ENCODE assay signal across 8 cellular contexts in genomic region chr1:93877529-93877928, GRCh38. TPM values are rescaled to one million over a fixed set of nuclear protein-coding genes. Genes with fewer than 3 reads are reported as not detected.
A peak's percentile ranks its signal among the peaks of the same experiment; 100 is the strongest.
DNase-seq lines count a peak whose midpoint lies in the region; ATAC-seq, FAIRE-seq and TF ChIP-seq lines count a peak whose summit lies in the region.
"Had no signal": no experiment of that assay in that cellular context is flagged by ENCODE, and none has a peak within 500 bp of the region (broad histone marks: within the 10 kb centered on the region; RNA-seq: fewer than 3 reads in every experiment).

No MANE protein-coding gene starts in this region.

- H3K56ac ChIP-seq in H1 (replicated peaks; ENCODE audit: insufficient read length, low read depth, low read length) = no peak overlapping the region

- H2BK5ac ChIP-seq in H1 (ENCODE audit: low read depth, low read length) = no peak overlapping the region

- peaks cover 2% of the 10 kb centered on the region; the same call in 1 of the 2 replicates for H3K23me2 ChIP-seq in H1 (ENCODE audit: low read depth, low read length)

- H3K9me3 ChIP-seq in GM23248 (ENCODE audit: low read depth) (no peaks in the 10 kb centered on the region), OCI-LY1 (ENCODE audit: low read length) (no peaks in the 10 kb centered on the region), H1 (ENCODE audit: insufficient read depth in 2 of 2, low read depth in 1 of 2, low read length in 1 of 2) (no peaks in the 10 kb centered on the region)

- peak overlapping the region; percentile 86 for H3K4me3 Mint-ChIP-seq in osteocyte (ENCODE audit: unreplicated experiment)

- no peak overlapping the region for H3K23ac ChIP-seq in H1 (ENCODE audit: insufficient read length)

- H4K8ac ChIP-seq in H1 (ENCODE audit: extremely low read depth, insufficient read depth, low read length) = no peak overlapping the region

- no peak overlapping the region for H3K27ac Mint-ChIP-seq in osteocyte (ENCODE audit: unreplicated experiment)

- WGBS in GM23248 (ENCODE audit: low coverage in 1 of 2, low lambda C conversion rate in 2 of 2, missing lambda C conversion rate in 2 of 2), 2 experiments = 82 to 93% methylated on average over 4 of the region's 4 CpGs
- 81% methylated on average over 4 of the region's 4 CpGs; no CpG with 5 or more reads in 1 of the 2 experiments for WGBS in H1 (ENCODE audit: extremely low coverage in 1 of 2, insufficient coverage in 1 of 2, insufficient read length in 1 of 2, insufficient replicate concordance in 2 of 2, low coverage in 1 of 2, low lambda C conversion rate in 2 of 2, missing lambda C conversion rate in 1 of 2), 2 experiments

- peaks cover 6% of the 10 kb centered on the region for H3K79me1 ChIP-seq in H1 (ENCODE audit: low read depth, low read length)

- H3K27me3 ChIP-seq in GM23248 (replicated peaks; ENCODE audit: insufficient read depth) = no peaks in the 10 kb centered on the region
- no peaks in the 10 kb centered on the region for H3K27me3 ChIP-seq in OCI-LY1 (ENCODE audit: insufficient read depth, low read length)
- no peaks in the 10 kb centered on the region for H3K27me3 ChIP-seq in H1 (replicated peaks in 1 of 4; ENCODE audit: control insufficient read depth in 3 of 4, extremely low read depth in 1 of 4, insufficient read depth in 3 of 4, low read length in 3 of 4)

- in situ Hi-C loops in GM23248 (cut with MboI) = loop anchor here (25.0 kb wide), 1 partner anchor 460 kb away; no protein-coding TSS in a partner anchor

- peaks cover 70% of the 10 kb centered on the region for H3K79me2 ChIP-seq in GM23248 (ENCODE audit: insufficient read depth)
- H3K79me2 ChIP-seq in OCI-LY1 (ENCODE audit: insufficient read depth, low read length) = peaks cover 30% of the 10 kb centered on the region
- peaks cover 20 to 32% of the 10 kb centered on the region in 2 experiments for H3K79me2 ChIP-seq in H1 (ENCODE audit: control insufficient read depth in 1 of 2, insufficient read depth in 2 of 2, low read length in 2 of 2)

- H4K91ac ChIP-seq in H1 (replicated peaks; ENCODE audit: insufficient read length, low read length) = no peak overlapping the region

- peaks cover 31% of the 10 kb centered on the region for H3F3A ChIP-seq in GM23248 (ENCODE audit: insufficient read depth)
- H3F3A ChIP-seq in OCI-LY1 (ENCODE audit: insufficient read depth, low read length) = no peaks in the 10 kb centered on the region; the same call in 1 of the 2 replicates

- H4K20me1 ChIP-seq in GM23248 (ENCODE audit: insufficient read depth) (no peaks in the 10 kb centered on the region), OCI-LY1 (ENCODE audit: insufficient read depth, low read length) (no peaks in the 10 kb centered on the region), H1 (replicated peaks in 1 of 2; ENCODE audit: control insufficient read depth in 1 of 2, insufficient read depth in 2 of 2, low read length in 2 of 2) (peaks cover 2 to 7% of the 10 kb centered on the region in 2 experiments)

- no peak overlapping the region for H4K5ac ChIP-seq in H1 (ENCODE audit: insufficient read length, low read depth, low read length)

- no peak for TF ChIP-seq EP300 in H1 (IDR thresholded peaks at IDR 0.05; ENCODE audit: borderline replicate concordance in 1 of 2, low read depth in 2 of 2, low read length in 2 of 2)

- H3K4me2 ChIP-seq in GM23248 (ENCODE audit: unreplicated experiment) (peak overlapping the region; percentile 87), OCI-LY1 (ENCODE audit: low read length) (peak overlapping the region; percentile 77), H1 (ENCODE audit: insufficient read depth in 1 of 2, low read depth in 2 of 2, low read length in 2 of 2) (peak overlapping the region; percentile 72 to 78; a peak in 3 of 4 replicates)

- no peak overlapping the region for H3K18ac ChIP-seq in H1 (ENCODE audit: extremely low read depth, low read length)

- H2AFZ ChIP-seq in GM23248 (no peak overlapping the region), OCI-LY1 (ENCODE audit: low read length) (no peak overlapping the region), H1 (ENCODE audit: low read length) (no peak overlapping the region)

- H3K36me3 ChIP-seq in GM23248 (ENCODE audit: low read depth) (peaks cover 49% of the 10 kb centered on the region), OCI-LY1 (ENCODE audit: insufficient read depth, low read length) (peaks cover 53% of the 10 kb centered on the region), H1 (ENCODE audit: control insufficient read depth in 2 of 4, insufficient read depth in 4 of 4, low read length in 3 of 4) (peaks cover 7 to 49% (median 37%) of the 10 kb centered on the region in 4 experiments)

- no peak overlapping the region for H2AK5ac ChIP-seq in H1 (ENCODE audit: low read depth, low read length)

- no peak overlapping the region for H3K4ac ChIP-seq in H1 (replicated peaks; ENCODE audit: insufficient read length, low read depth, low read length)

- TF ChIP-seq RAD21 in H1 (IDR thresholded peaks at IDR 0.05 in 1 of 2, conservative IDR thresholded peaks at IDR 0.05 in 1 of 2; ENCODE audit: low read depth in 2 of 2, low read length in 2 of 2) = no peak

- FAIRE-seq in H1 (lab: Jason Lieb, UNC) = no peak

- H3K14ac ChIP-seq in H1 (ENCODE audit: insufficient read length) = no peak overlapping the region

- H3K9ac ChIP-seq in GM23248 = peak overlapping the region; percentile 95
- H3K9ac ChIP-seq in OCI-LY1 (ENCODE audit: low read length) = peak overlapping the region; percentile 89; the same call in 1 of the 2 replicates
- no peak overlapping the region for H3K9ac ChIP-seq in H1 (replicated peaks in 1 of 4; ENCODE audit: extremely low read depth in 1 of 4, low read depth in 3 of 4, low read length in 3 of 4)

- no peak for TF ChIP-seq POLR2A in H1 (IDR thresholded peaks at IDR 0.05; ENCODE audit: control extremely low read depth in 1 of 2, low read depth in 2 of 2, low read length in 2 of 2)

- no peak for ATAC-seq in GM19351 (IDR thresholded peaks at IDR 0.05; ENCODE audit: unreplicated experiment)

- no peak overlapping the region for H2BK15ac ChIP-seq in H1 (ENCODE audit: low read length)

- TF ChIP-seq CTCF in OCI-LY1 (IDR thresholded peaks at IDR 0.05; ENCODE audit: low read length) (no peak), H1 (IDR thresholded peaks at IDR 0.05; ENCODE audit: control extremely low read depth in 1 of 3, insufficient read depth in 1 of 3, low read depth in 1 of 3, low read length in 3 of 3) (no peak), osteocyte (IDR thresholded peaks at IDR 0.05) (no peak)

- H3K9me3 Mint-ChIP-seq in osteocyte (ENCODE audit: unreplicated experiment) = no peaks in the 10 kb centered on the region

- no peak overlapping the region for H2BK12ac ChIP-seq in H1 (ENCODE audit: low read depth, low read length)

- CTCF ChIA-PET in H1 (lab: Charles Lee; ENCODE audit: partially characterized antibody) = no interaction called here

- DNase-seq in GM23248 (no peak), H1 (ENCODE audit: low read depth in 1 of 2, low spot score in 2 of 2) (no peak), osteocyte (ENCODE audit: extremely low spot score, unreplicated experiment) (no peak), OCI-M2 (lab: John Stamatoyannopoulos, UW; ENCODE audit: unreplicated experiment) (no peak), NCI-H1105 (lab: John Stamatoyannopoulos, UW) (no peak)
- DNase-seq: occipital lobe had no signal

- H3K4me1 Mint-ChIP-seq in osteocyte (ENCODE audit: unreplicated experiment) = peaks cover 30% of the 10 kb centered on the region

- H2BK120ac ChIP-seq in H1 (replicated peaks; ENCODE audit: low read depth, low read length) = no peak overlapping the region

- peaks cover 27% of the 10 kb centered on the region for H3K4me1 ChIP-seq in GM23248 (ENCODE audit: insufficient read depth)
- peaks cover 33% of the 10 kb centered on the region for H3K4me1 ChIP-seq in OCI-LY1 (ENCODE audit: insufficient read depth, low read length, severe bottlenecking)
- peaks cover 0 to 2% (median 0%) of the 10 kb centered on the region in 4 experiments; a peak in 5 of 7 replicates for H3K4me1 ChIP-seq in H1 (replicated peaks in 1 of 4; ENCODE audit: control insufficient read depth in 3 of 4, insufficient read depth in 4 of 4, low read length in 3 of 4)

- H3K4me3 ChIP-seq in GM23248 (peak overlapping the region; percentile 93), OCI-LY1 (ENCODE audit: low read depth, low read length, poor library complexity, severe bottlenecking) (peak overlapping the region; percentile 90), H1 (ENCODE audit: extremely low read depth in 1 of 4, insufficient read depth in 2 of 4, low read depth in 3 of 4, low read length in 4 of 4) (peak overlapping the region in 2 of 4 experiments; percentile 97 to 99; a peak in 3 of 8 replicates)

- no peaks in the 10 kb centered on the region for H3K27me3 Mint-ChIP-seq in osteocyte (ENCODE audit: unreplicated experiment)

- H3K9me2 ChIP-seq in GM23248 (ENCODE audit: insufficient read depth) = no peaks in the 10 kb centered on the region
- H3K9me2 ChIP-seq in OCI-LY1 (ENCODE audit: low read depth, low read length) = no peaks in the 10 kb centered on the region

- H3K36me3 Mint-ChIP-seq in osteocyte (ENCODE audit: unreplicated experiment) = peaks cover 26% of the 10 kb centered on the region

- no peak overlapping the region for H3K27ac ChIP-seq in GM23248
- no peak overlapping the region for H3K27ac ChIP-seq in OCI-LY1 (ENCODE audit: low read depth, low read length, poor library complexity, severe bottlenecking)
- no peak overlapping the region for H3K27ac ChIP-seq in H1 (ENCODE audit: low read depth, low read length)

- H2BK20ac ChIP-seq in H1 (ENCODE audit: low read length) = no peak overlapping the region

- POLR2A ChIA-PET in H1 (lab: Charles Lee; ENCODE audit: partially characterized antibody) = interaction anchor here (2.6 kb wide), 1 partner anchor 14 kb away, joined by 10 read pairs; no protein-coding TSS in a partner anchor

RNA-seq across cellular contexts. Expression of gene DNTTIP2, which starts 1.5 kb away (rescaled TPM):
- total RNA-seq in GM23248 (2014; rRNA removed; shearing (Covaris generic)) = 31.1 and 35.8 TPM in 2 replicates
- polyA plus RNA-seq in GM23248 (2016; fragmentation: Nextera tagmentation; extraction: Ambion mirVana) (52.8 and 62.1 TPM in 2 replicates), H1 (2011; rRNA removed) (3.1 and 6.3 TPM in 2 replicates)
- 80.4 and 84.2 TPM in 2 replicates for total RNA-seq in H1 (2021; fragmentation: NEBNext Ultra II Directional; extraction: Animal tissue kit (Norgen Biotek cat#: 25700))
- 16.7 TPM for polyA plus RNA-seq in H1 (2011; cell fraction: cytosol; rRNA removed)
- polyA plus RNA-seq in H1 (2011; cell fraction: nucleus; rRNA removed) = 36.5 TPM
- 43.9 to 87.2 TPM (median 51.2 TPM) in 4 replicates for polyA plus RNA-seq in H1 (2012, experiment 1 of 2)
- 3.0 TPM for polyA plus RNA-seq in H1 (2012, experiment 2 of 2)
- 92.4 TPM for polyA plus RNA-seq in H1 (2013, experiment 1 of 2)
- 93.1 TPM for polyA plus RNA-seq in H1 (2013, experiment 2 of 2)
- 29.1 and 52.1 TPM in 2 replicates for polyA minus RNA-seq in H1 (2011; rRNA and poly(A)+ RNA removed)
- 12.0 TPM for polyA minus RNA-seq in H1 (2011; cell fraction: cytosol; rRNA and poly(A)+ RNA removed)
- polyA minus RNA-seq in H1 (2011; cell fraction: nucleus; rRNA and poly(A)+ RNA removed) = 30.2 TPM
- total RNA-seq in osteocyte = 48.0 and 49.4 TPM in 2 replicates

RNA-seq across cellular contexts. Expression of gene GCLM, which starts 31.7 kb away (rescaled TPM):
- total RNA-seq in GM23248 (2014; rRNA removed; shearing (Covaris generic)) = 30.6 and 32.7 TPM in 2 replicates
- polyA plus RNA-seq in GM23248 (2016; fragmentation: Nextera tagmentation; extraction: Ambion mirVana) (66.5 and 69.0 TPM in 2 replicates), H1 (2011; rRNA removed) (1.6 and 3.1 TPM in 2 replicates)
- 12.8 and 15.0 TPM in 2 replicates for total RNA-seq in H1 (2021; fragmentation: NEBNext Ultra II Directional; extraction: Animal tissue kit (Norgen Biotek cat#: 25700))
- 3.1 TPM for polyA plus RNA-seq in H1 (2011; cell fraction: cytosol; rRNA removed)
- polyA plus RNA-seq in H1 (2011; cell fraction: nucleus; rRNA removed) = 2.5 TPM
- 6.7 to 9.0 TPM (median 8.2 TPM) in 4 replicates for polyA plus RNA-seq in H1 (2012, experiment 1 of 2)
- polyA plus RNA-seq in H1 (2012, experiment 2 of 2) = 3.6 TPM
- polyA plus RNA-seq in H1 (2013, experiment 1 of 2) = 6.4 TPM
- polyA plus RNA-seq in H1 (2013, experiment 2 of 2) = 5.7 TPM
- polyA minus RNA-seq in H1 (2011; rRNA and poly(A)+ RNA removed) = 7.8 and 8.8 TPM in 2 replicates
- 5.9 TPM for polyA minus RNA-seq in H1 (2011; cell fraction: cytosol; rRNA and poly(A)+ RNA removed)
- 14.6 TPM for polyA minus RNA-seq in H1 (2011; cell fraction: nucleus; rRNA and poly(A)+ RNA removed)
- 17.5 and 17.7 TPM in 2 replicates for total RNA-seq in osteocyte

Comparison
In these comparisons a context has a peak if more than half of its experiments do, and no peak if none do; other contexts are left out.
1. H3K9ac ChIP-seq: peak in GM23248 (single experiment) and OCI-LY1 (single experiment); none in H1 (0 of 4).
2. Peak in every context shown above with its lines, with median percentiles within 50 percentile points of each other: H3K4me2 ChIP-seq.